In the genomic region with DNA sequence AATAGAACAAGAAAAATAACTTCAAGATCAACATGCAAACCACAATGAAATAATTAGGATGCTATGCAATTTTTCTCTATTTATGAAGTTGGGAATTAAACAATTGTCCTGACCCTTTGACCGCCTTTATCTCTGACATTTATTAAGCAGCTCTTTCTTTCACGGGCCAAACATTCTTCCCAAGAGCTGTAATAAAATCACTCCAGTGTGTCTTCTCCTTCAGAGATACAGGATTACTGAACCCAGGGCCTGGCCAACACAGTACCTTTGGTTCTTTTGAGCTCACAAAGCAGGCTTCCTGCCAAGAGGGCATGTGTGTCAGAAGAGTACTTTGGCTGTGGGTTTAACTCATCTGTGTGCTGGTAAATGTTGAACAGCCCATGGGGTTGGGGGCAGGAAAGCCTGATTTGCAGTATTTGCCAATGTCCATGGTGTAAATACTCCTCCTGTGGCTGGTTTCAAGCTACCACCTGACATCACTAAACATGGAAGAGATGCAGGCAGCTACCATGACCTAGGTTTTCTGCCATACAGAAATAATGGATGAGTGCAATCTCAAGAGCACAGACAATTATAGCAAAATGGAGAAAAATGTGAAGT, we compare ENCODE assay signal across 21 cellular contexts.
DNase-seq lines count a peak whose midpoint lies in the region; ATAC-seq and TF ChIP-seq lines count a peak whose summit lies in the region.
"Had no signal": no experiment of that assay in that cellular context is flagged by ENCODE, and none has a peak within 500 bp of the region (broad histone marks: within the 10 kb centered on the region; RNA-seq: fewer than 3 reads in every experiment).

No MANE protein-coding gene starts in this region.

- peaks cover 5% of the 10 kb centered on the region for H3K4me1 ChIP-seq in body of pancreas
- H3K4me1 ChIP-seq in H9 (ENCODE audit: insufficient read depth, low read length): no peaks in the 10 kb centered on the region
- H3K4me1 ChIP-seq: gastrocnemius medialis, transverse colon had no signal

- H3K36me3 ChIP-seq in body of pancreas (replicated peaks in 1 of 2; ENCODE audit: insufficient read depth in 1 of 2, low read depth in 2 of 2) (no peaks in the 10 kb centered on the region), kidney epithelial cell (ENCODE audit: control insufficient read depth, insufficient read depth, low read length) (no peaks in the 10 kb centered on the region)
- H3K36me3 ChIP-seq: gastrocnemius medialis, transverse colon had no signal

- intact Hi-C loops in body of pancreas (cut with DNase I): no loop called here

- no peaks in the 10 kb centered on the region for H3K9me3 ChIP-seq in body of pancreas
- no peaks in the 10 kb centered on the region for H3K9me3 ChIP-seq in H9 (ENCODE audit: control insufficient read depth, low read depth, low read length)
- H3K9me3 ChIP-seq: gastrocnemius medialis, transverse colon had no signal

- H2BK20ac ChIP-seq in H9 (ENCODE audit: low read depth, low read length, poor library complexity, severe bottlenecking): no peak overlapping the region

- H3K4ac ChIP-seq in H9 (ENCODE audit: low read depth, low read length): no peak overlapping the region

- peaks cover 2% of the 10 kb centered on the region; the same call in 1 of the 2 replicates for H3K27me3 Mint-ChIP-seq in HFFc6 (ENCODE audit: insufficient read depth)
- H3K27me3 Mint-ChIP-seq in H9 (ENCODE audit: low read depth): no peaks in the 10 kb centered on the region
- H3K27me3 Mint-ChIP-seq: stimulated activated naive CD8-positive, alpha-beta T cell treated with anti-CD3 and anti-CD28 coated beads, Interleukin-15, Interleukin-2, amounts not matched to agents 100 ng/mL and 50 ng/mL, for 24 hours had no signal

- no peak overlapping the region for H3K14ac ChIP-seq in H9 (ENCODE audit: insufficient read depth, low read length)

- no peak overlapping the region for H4K91ac ChIP-seq in H9 (ENCODE audit: insufficient read length, low read depth, low read length)

- ATAC-seq in body of pancreas: peak; percentile 48
- ATAC-seq: gastrocnemius medialis, left ventricle myocardium superior had no signal

- no peaks in the 10 kb centered on the region for H4K20me1 ChIP-seq in H9 (ENCODE audit: control insufficient read depth, insufficient read depth, insufficient read length)

- H3K4me1 Mint-ChIP-seq in HFFc6 (ENCODE audit: low read depth): peaks cover 41% of the 10 kb centered on the region
- H3K4me1 Mint-ChIP-seq in H9: peaks cover 8% of the 10 kb centered on the region in 2 experiments

- TF ChIP-seq POLR2A in body of pancreas (IDR thresholded peaks at IDR 0.05): no peak

- H3K56ac ChIP-seq in H9 (ENCODE audit: insufficient read length, low read depth, low read length): no peak overlapping the region

- 47 to 56% methylated on average over 2 of the region's 2 CpGs for WGBS in body of pancreas, 2 donors
- WGBS in H9 (ENCODE audit: extremely low coverage, insufficient read length, low lambda C conversion rate): no CpG with 5 or more reads among the region's 2 CpGs

- H3K27ac Mint-ChIP-seq in HFFc6 (0 out of 2 replicates have a peak overlapping the region, but pooled peaks have one; percentile 6), H9 (no peak overlapping the region)
- H3K27ac Mint-ChIP-seq: endodermal cell; stimulated activated naive CD8-positive, alpha-beta T cell treated with anti-CD3 and anti-CD28 coated beads, Interleukin-15, Interleukin-2, amounts not matched to agents 100 ng/mL and 50 ng/mL, for 24 hours had no signal

- H4K5ac ChIP-seq in H9 (ENCODE audit: insufficient read length, low read depth, low read length): no peak overlapping the region

- peaks cover 21% of the 10 kb centered on the region for H3K36me3 Mint-ChIP-seq in HFFc6 (ENCODE audit: low read depth)
- no peaks in the 10 kb centered on the region; a peak in 1 of 7 replicates for H3K36me3 Mint-ChIP-seq in H9 (ENCODE audit: insufficient read depth in 1 of 3, low read depth in 3 of 3)

- DNase-seq in AG09319 (ENCODE audit: extremely low read depth, low read depth) (peak; percentile 51), HFFc6 (peak; percentile 7), body of pancreas (peak in 2 of 4 donors; percentile 13 to 23), kidney epithelial cell (ENCODE audit: low read depth) (peak; percentile 69), C1 segment of cervical spinal cord (lab: John Stamatoyannopoulos, UW) (no peak), NCI-H128 (lab: John Stamatoyannopoulos, UW; ENCODE audit: unreplicated experiment) (no peak), H9 (no peak)
- DNase-seq in stimulated activated CD4-positive, alpha-beta T cell treated with anti-CD3 and anti-CD28 coated beads, Interleukin-2, amount 100 ng/mL, for 24 hours: no peak
- DNase-seq: ACHN; activated CD4-positive, alpha-beta T cell treated with anti-CD3 and anti-CD28 coated beads for 48 hours; activated CD8-positive, alpha-beta memory T cell treated with anti-CD3 and anti-CD28 coated beads, Interleukin-2, amount 50 U/mL, for 4 hours; activated gamma-delta T cell treated with Interleukin-2 at 50 U/mL for 16 hours; endodermal cell; gastrocnemius medialis; left ventricle myocardium superior; NCI-H1105 treated with DMSO at 0.1 percent for 48 hours; NCI-H774; stimulated activated CD4-positive, alpha-beta T cell treated with anti-CD3 and anti-CD28 coated beads, Interleukin-1b, Interleukin-23, amount 100 ng/mL, for 48 hours; transverse colon had no signal

- no peak overlapping the region for H2BK120ac ChIP-seq in H9 (ENCODE audit: low read depth, low read length, poor library complexity, severe bottlenecking)

- H2AK5ac ChIP-seq in H9 (ENCODE audit: insufficient read length, low read length): no peak overlapping the region

- no peaks in the 10 kb centered on the region for H3K23me2 ChIP-seq in H9 (ENCODE audit: insufficient read length, low read depth, low read length, poor library complexity, severe bottlenecking)

- no peak overlapping the region for H2AFZ ChIP-seq in H9 (ENCODE audit: low read length)

- H2BK5ac ChIP-seq in H9 (ENCODE audit: insufficient read length, low read length): no peak overlapping the region

- no peak overlapping the region for H3K18ac ChIP-seq in H9 (ENCODE audit: insufficient read length, low read depth, low read length)

- H3K9me3 Mint-ChIP-seq in HFFc6: no peaks in the 10 kb centered on the region
- H3K9me3 Mint-ChIP-seq in H9: 0 out of 5 replicates have a peak, but pooled peaks cover 0 to 1% of the 10 kb centered on the region in 2 experiments
- H3K9me3 Mint-ChIP-seq: endodermal cell; stimulated activated naive CD8-positive, alpha-beta T cell treated with anti-CD3 and anti-CD28 coated beads, Interleukin-15, Interleukin-2, amounts not matched to agents 100 ng/mL and 50 ng/mL, for 24 hours had no signal

- H3K79me1 ChIP-seq in H9 (ENCODE audit: insufficient read depth, low read depth, low read length, poor library complexity, severe bottlenecking): no peaks in the 10 kb centered on the region

- H3K4me3 ChIP-seq in body of pancreas: no peak overlapping the region
- H3K4me3 ChIP-seq in kidney epithelial cell (ENCODE audit: low read depth, low read length): no peak overlapping the region
- H3K4me3 ChIP-seq: gastrocnemius medialis, SK-N-MC, transverse colon had no signal

- no peak overlapping the region for H3K23ac ChIP-seq in H9 (ENCODE audit: insufficient read length, low read depth, low read length)

- peak overlapping the region in 1 of 4 donors; percentile 42 for H3K27ac ChIP-seq in body of pancreas
- H3K27ac ChIP-seq in H9 (ENCODE audit: insufficient read length, low read depth, low read length): no peak overlapping the region
- H3K27ac ChIP-seq: gastrocnemius medialis, SK-N-MC, transverse colon had no signal

- TF ChIP-seq CTCF in AG09319 (IDR thresholded peaks at IDR 0.05; ENCODE audit: low read depth, low read length) (no peak), HFFc6 (IDR thresholded peaks at IDR 0.05) (no peak), body of pancreas (IDR thresholded peaks at IDR 0.05) (no peak), kidney epithelial cell (IDR thresholded peaks at IDR 0.05; ENCODE audit: insufficient read depth, low read length, poor library complexity, severe bottlenecking) (no peak), H9 (conservative IDR thresholded peaks at IDR 0.05) (no peak)

- no peak overlapping the region for H3K4me2 ChIP-seq in H9 (ENCODE audit: insufficient read depth, insufficient read length, low read length)

- no peak overlapping the region for H2BK15ac ChIP-seq in H9 (ENCODE audit: low read depth, low read length)

- no peak overlapping the region for H3T11ph ChIP-seq in H9 (ENCODE audit: low read length)

- H4K8ac ChIP-seq in H9 (replicated peaks; ENCODE audit: insufficient read length, low read depth, low read length): no peak overlapping the region

- no peaks in the 10 kb centered on the region for H3K27me3 ChIP-seq in body of pancreas
- no peaks in the 10 kb centered on the region for H3K27me3 ChIP-seq in kidney epithelial cell (ENCODE audit: control insufficient read depth, insufficient read depth, low read length)
- no peaks in the 10 kb centered on the region; the same call in 1 of the 2 replicates for H3K27me3 ChIP-seq in H9 (ENCODE audit: insufficient read depth, low read length)
- H3K27me3 ChIP-seq: gastrocnemius medialis, transverse colon had no signal

- H2BK12ac ChIP-seq in H9 (ENCODE audit: insufficient read length, low read depth, low read length): no peak overlapping the region

- H3K4me3 Mint-ChIP-seq in HFFc6 (no peak overlapping the region), H9 (no peak overlapping the region)
- H3K4me3 Mint-ChIP-seq: endodermal cell; stimulated activated naive CD8-positive, alpha-beta T cell treated with anti-CD3 and anti-CD28 coated beads, Interleukin-15, Interleukin-2, amounts not matched to agents 100 ng/mL and 50 ng/mL, for 24 hours had no signal

- no peaks in the 10 kb centered on the region for H3K79me2 ChIP-seq in H9 (ENCODE audit: insufficient read depth, low read length)

- no peak overlapping the region for H3K9ac ChIP-seq in H9 (ENCODE audit: extremely low read depth, insufficient read length, low read length)

Comparison
In these comparisons a context has a peak if more than half of its experiments do, and no peak if none do; other contexts are left out.
1. DNase-seq: peak in AG09319 (single experiment), HFFc6 (single experiment) and kidney epithelial cell (single experiment); none in C1 segment of cervical spinal cord (0 of 14), NCI-H128 (single experiment), stimulated activated CD4-positive, alpha-beta T cell treated with anti-CD3 and anti-CD28 coated beads, Interleukin-2, amount 100 ng/mL, for 24 hours (0 of 2) and H9 (single experiment).